21 cellular contexts compared by ENCODE assay signal in the genomic region with DNA sequence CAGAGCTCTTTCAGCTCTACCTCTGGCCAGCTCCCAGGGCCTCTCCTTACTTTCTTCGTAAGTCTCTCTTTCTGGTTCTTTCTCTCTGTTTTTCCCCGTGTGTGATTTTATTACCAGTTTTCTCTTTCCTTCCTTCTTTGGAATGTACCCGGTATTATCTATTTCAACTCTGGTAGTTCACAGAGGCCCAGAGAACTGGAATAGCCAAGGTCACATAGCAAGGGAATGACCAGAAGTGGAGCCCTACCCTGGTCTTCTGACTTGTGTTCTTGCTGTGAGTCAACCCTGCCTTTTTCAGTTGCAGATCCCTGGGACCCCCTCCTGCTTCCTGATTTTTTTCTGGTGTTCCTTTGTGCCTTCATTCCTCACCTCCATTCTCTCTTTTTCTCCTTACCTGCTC. TPM values are rescaled to one million over a fixed set of nuclear protein-coding genes. Genes with fewer than 3 reads are reported as not detected.
A peak's percentile ranks its signal among the peaks of the same experiment; 100 is the strongest.
DNase-seq lines count a peak whose midpoint lies in the region; ATAC-seq, FAIRE-seq and TF ChIP-seq lines count a peak whose summit lies in the region.
"Had no signal": no experiment of that assay in that cellular context is flagged by ENCODE, and none has a peak within 500 bp of the region (broad histone marks: within the 10 kb centered on the region; RNA-seq: fewer than 3 reads in every experiment).

No MANE protein-coding gene starts in this region.

- no peaks in the 10 kb centered on the region for H3K9me3 ChIP-seq in iPS-20b (ENCODE audit: insufficient read depth, low read depth, low read length)
- no peaks in the 10 kb centered on the region for H3K9me3 ChIP-seq in testis

- peaks cover 55% of the 10 kb centered on the region for H3K27me3 Mint-ChIP-seq in activated T-cell treated with anti-CD3 and anti-CD28 coated beads, Interleukin-2, amount 50 U/mL, for 72 hours (ENCODE audit: low read depth)
- peaks cover 25% of the 10 kb centered on the region for H3K27me3 Mint-ChIP-seq in activated T-helper 17 cell treated with anti-CD3 and anti-CD28 coated beads, Interleukin-2, amount 50 U/mL, for 72 hours

- peak overlapping the region; percentile 74 for H3K4me3 ChIP-seq in iPS-20b (ENCODE audit: low read length)
- peak overlapping the region in 1 of 2 donors; percentile 71 for H3K4me3 ChIP-seq in testis

- H3K36me3 Mint-ChIP-seq in activated T-cell treated with anti-CD3 and anti-CD28 coated beads, Interleukin-2, amount 50 U/mL, for 72 hours (ENCODE audit: insufficient read depth in 2 of 2) = peaks cover 0 to 2% of the 10 kb centered on the region in 2 donors
- H3K36me3 Mint-ChIP-seq in activated T-helper 17 cell treated with anti-CD3 and anti-CD28 coated beads, Interleukin-2, amount 50 U/mL, for 72 hours (ENCODE audit: low read depth) = peaks cover 10% of the 10 kb centered on the region

- no peak for FAIRE-seq in GM12891 (lab: Jason Lieb, UNC)
- FAIRE-seq: A204.1, endometrium, G401.6 had no signal

- H3K4me3 Mint-ChIP-seq in activated T-cell treated with anti-CD3 and anti-CD28 coated beads, Interleukin-2, amount 50 U/mL, for 72 hours = peak overlapping the region; percentile 12 to 82
- peak overlapping the region; percentile 68 for H3K4me3 Mint-ChIP-seq in activated T-helper 17 cell treated with anti-CD3 and anti-CD28 coated beads, Interleukin-2, amount 50 U/mL, for 72 hours

- H3K4me1 Mint-ChIP-seq in activated T-cell treated with anti-CD3 and anti-CD28 coated beads, Interleukin-2, amount 50 U/mL, for 72 hours (ENCODE audit: low read depth) = peaks cover 44% of the 10 kb centered on the region
- peaks cover 39% of the 10 kb centered on the region for H3K4me1 Mint-ChIP-seq in activated T-helper 17 cell treated with anti-CD3 and anti-CD28 coated beads, Interleukin-2, amount 50 U/mL, for 72 hours

- no peak overlapping the region for H3K27ac Mint-ChIP-seq in activated T-cell treated with anti-CD3 and anti-CD28 coated beads, Interleukin-2, amount 50 U/mL, for 72 hours
- no peak overlapping the region for H3K27ac Mint-ChIP-seq in activated T-helper 17 cell treated with anti-CD3 and anti-CD28 coated beads, Interleukin-2, amount 50 U/mL, for 72 hours
- H3K27ac Mint-ChIP-seq: CD8-positive, alpha-beta T cell; T-helper 1 cell treated with Interleukin-12 subunit alpha and Interleukin-12 subunit beta and Interleukin-4 antibody, amounts not matched to agents 30 μg/mL and 1 μg/mL, for 36 hours had no signal

- H3K4me1 ChIP-seq in iPS-20b (ENCODE audit: insufficient read depth, low read length) = peaks cover 12% of the 10 kb centered on the region
- peaks cover 43% of the 10 kb centered on the region for H3K4me1 ChIP-seq in testis

- no peaks in the 10 kb centered on the region for H3K36me3 ChIP-seq in iPS-20b (ENCODE audit: insufficient read depth, low read depth, low read length)
- H3K36me3 ChIP-seq in testis (ENCODE audit: low read depth, missing control alignments) = no peaks in the 10 kb centered on the region

- peak overlapping the region; percentile 62; the same call in 1 of the 2 replicates for H3K9ac ChIP-seq in iPS-20b (ENCODE audit: low read depth, low read length)

- no peak for ATAC-seq in activated T-cell treated with anti-CD3 and anti-CD28 coated beads, Interleukin-2, amount 50 U/mL, for 72 hours (replicated peaks in 1 of 2)
- ATAC-seq in activated T-helper 17 cell treated with anti-CD3 and anti-CD28 coated beads, Interleukin-2, amount 50 U/mL, for 72 hours (replicated peaks) = no peak
- no peak for ATAC-seq in GM21526 (IDR thresholded peaks at IDR 0.05; ENCODE audit: low FRiP score, unreplicated experiment)

- WGBS in testis, 2 donors = 8 to 17% methylated on average over 3 of the region's 3 CpGs

- H3K27ac ChIP-seq in iPS-20b (ENCODE audit: low read length) (no peak overlapping the region), testis (peak overlapping the region; percentile 76 to 84)

- H3K9me3 Mint-ChIP-seq in activated T-cell treated with anti-CD3 and anti-CD28 coated beads, Interleukin-2, amount 50 U/mL, for 72 hours = no peaks in the 10 kb centered on the region
- no peaks in the 10 kb centered on the region for H3K9me3 Mint-ChIP-seq in activated T-helper 17 cell treated with anti-CD3 and anti-CD28 coated beads, Interleukin-2, amount 50 U/mL, for 72 hours
- H3K9me3 Mint-ChIP-seq: CD8-positive, alpha-beta T cell; T-helper 1 cell treated with Interleukin-12 subunit alpha and Interleukin-12 subunit beta and Interleukin-4 antibody, amounts not matched to agents 30 μg/mL and 1 μg/mL, for 36 hours had no signal

- TF ChIP-seq POLR2A in testis (IDR thresholded peaks at IDR 0.05) (no peak), GM12891 (IDR thresholded peaks at IDR 0.05; ENCODE audit: low read depth, low read length) (no peak)

- DNase-seq in activated T-cell treated with anti-CD3 and anti-CD28 coated beads, Interleukin-2, amount 50 U/mL, for 72 hours = no peak
- DNase-seq in activated T-cell treated with anti-CD3 and anti-CD28 coated beads for 4 hours (no peak), testis (peak; percentile 62), GM12891 (ENCODE audit: insufficient read length, low spot score) (no peak), cortex of kidney (lab: John Stamatoyannopoulos, UW) (no peak)
- DNase-seq: CD8-positive, alpha-beta T cell; foreskin melanocyte; kidney glomerular epithelial cell; NCI-H187 treated with DMSO at 0.1 percent for 48 hours; NCI-H524 had no signal

- peaks cover 61% of the 10 kb centered on the region for H3K27me3 ChIP-seq in iPS-20b (ENCODE audit: insufficient read depth, low read length)
- no peaks in the 10 kb centered on the region for H3K27me3 ChIP-seq in testis

- TF ChIP-seq CTCF in testis (IDR thresholded peaks at IDR 0.05) = no peak

- intact Hi-C loops in testis (cut with DNase I; ENCODE audit: low total_unique reads) = no loop called here

TF ChIP-seq in GM12891, 5 proteins besides CTCF, POLR2A, EP300 and RAD21:
- TF ChIP-seq POU2F2 (IDR thresholded peaks at IDR 0.05; ENCODE audit: low read depth, low read length) (no peak), PAX5 (IDR thresholded peaks at IDR 0.05; ENCODE audit: insufficient read depth, low read length, severe bottlenecking) (no peak)

RNA-seq across cellular contexts. Expression of a gene that starts 0.8 kb away (rescaled TPM):
- not detected for total RNA-seq in activated T-cell treated with anti-CD3 and anti-CD28 coated beads, Interleukin-2, amount 50 U/mL, for 72 hours
- total RNA-seq in activated T-helper 17 cell treated with anti-CD3 and anti-CD28 coated beads, Interleukin-2, amount 50 U/mL, for 72 hours = not detected
- total RNA-seq in testis = 1 to 10 TPM; 3.5 to 4.3 TPM
- polyA plus RNA-seq in testis (ENCODE audit: insufficient read depth, low read depth, low replicate concordance) = 2.7 TPM
- polyA plus RNA-seq in GM12891 (2012; ENCODE audit: low read depth, missing spikeins) = 0.14 TPM
- total RNA-seq: CD8-positive, alpha-beta T cell; RPMI7951; subcutaneous adipose tissue had no signal

RNA-seq across cellular contexts. Expression of a gene that starts 9.3 kb away (rescaled TPM):
- total RNA-seq in activated T-cell treated with anti-CD3 and anti-CD28 coated beads, Interleukin-2, amount 50 U/mL, for 72 hours = 10 to 100 TPM; 54.1 to 63.1 TPM
- 10 to 100 TPM; 50.8 to 69.9 TPM for total RNA-seq in activated T-helper 17 cell treated with anti-CD3 and anti-CD28 coated beads, Interleukin-2, amount 50 U/mL, for 72 hours
- total RNA-seq in testis = 10 to 100 TPM; 40.2 to 55.0 TPM
- 91.8 TPM for polyA plus RNA-seq in testis (ENCODE audit: insufficient read depth, low read depth, low replicate concordance)
- 22.0 TPM for polyA plus RNA-seq in GM12891 (2012; ENCODE audit: low read depth, missing spikeins)

RNA-seq across cellular contexts. Expression of a gene that starts 15.3 kb away (rescaled TPM):
- total RNA-seq in activated T-cell treated with anti-CD3 and anti-CD28 coated beads, Interleukin-2, amount 50 U/mL, for 72 hours = 10 to 100 TPM; 77.1 to 81.9 TPM
- 10 to 100 TPM; 39.8 to 59.5 TPM for total RNA-seq in activated T-helper 17 cell treated with anti-CD3 and anti-CD28 coated beads, Interleukin-2, amount 50 U/mL, for 72 hours
- 10 to 100 TPM; 29.4 to 33.7 TPM for total RNA-seq in testis
- 56.8 TPM for polyA plus RNA-seq in testis (ENCODE audit: insufficient read depth, low read depth, low replicate concordance)
- 41.2 TPM for polyA plus RNA-seq in GM12891 (2012; ENCODE audit: low read depth, missing spikeins)

RNA-seq across cellular contexts. Expression of a gene that starts 36.6 kb away (rescaled TPM):
- total RNA-seq in activated T-cell treated with anti-CD3 and anti-CD28 coated beads, Interleukin-2, amount 50 U/mL, for 72 hours = under 1 TPM in 1 of 2 donors, not detected in 1; 0.12 TPM
- not detected for total RNA-seq in activated T-helper 17 cell treated with anti-CD3 and anti-CD28 coated beads, Interleukin-2, amount 50 U/mL, for 72 hours
- 1 to 10 TPM in 1 of 2 donors, under 1 TPM in 1; 0.50 to 4.0 TPM for total RNA-seq in testis
- 6.4 TPM for polyA plus RNA-seq in testis (ENCODE audit: insufficient read depth, low read depth, low replicate concordance)
- 0.14 TPM for polyA plus RNA-seq in GM12891 (2012; ENCODE audit: low read depth, missing spikeins)
- total RNA-seq: CD8-positive, alpha-beta T cell; cerebellum; renal cortical epithelial cell; RPMI7951; subcutaneous adipose tissue had no signal

RNA-seq across cellular contexts. Expression of a gene that starts 59.6 kb away (rescaled TPM):
- not detected for total RNA-seq in activated T-cell treated with anti-CD3 and anti-CD28 coated beads, Interleukin-2, amount 50 U/mL, for 72 hours
- total RNA-seq in activated T-helper 17 cell treated with anti-CD3 and anti-CD28 coated beads, Interleukin-2, amount 50 U/mL, for 72 hours = not detected
- total RNA-seq in testis = under 1 TPM; 0.19 to 0.79 TPM
- 7.5 TPM for polyA plus RNA-seq in testis (ENCODE audit: insufficient read depth, low read depth, low replicate concordance)
- polyA plus RNA-seq in GM12891 (2012; ENCODE audit: low read depth, missing spikeins) = not detected
- total RNA-seq: CD8-positive, alpha-beta T cell; cerebellum; renal cortical epithelial cell; RPMI7951; subcutaneous adipose tissue had no signal

Comparison
In these comparisons a context has a peak if more than half of its experiments do, and no peak if none do; other contexts are left out.
1. RNA of a gene that starts 0.8 kb away (total RNA-seq): 3.5 to 4.3 TPM in testis; not detected in activated T-cell treated with anti-CD3 and anti-CD28 coated beads, Interleukin-2, amount 50 U/mL, for 72 hours and not detected in activated T-helper 17 cell treated with anti-CD3 and anti-CD28 coated beads, Interleukin-2, amount 50 U/mL, for 72 hours; every median in the first group is over 4 times any median in the second.